1 cellular context compared by ENCODE assay signal in the genomic region with DNA sequence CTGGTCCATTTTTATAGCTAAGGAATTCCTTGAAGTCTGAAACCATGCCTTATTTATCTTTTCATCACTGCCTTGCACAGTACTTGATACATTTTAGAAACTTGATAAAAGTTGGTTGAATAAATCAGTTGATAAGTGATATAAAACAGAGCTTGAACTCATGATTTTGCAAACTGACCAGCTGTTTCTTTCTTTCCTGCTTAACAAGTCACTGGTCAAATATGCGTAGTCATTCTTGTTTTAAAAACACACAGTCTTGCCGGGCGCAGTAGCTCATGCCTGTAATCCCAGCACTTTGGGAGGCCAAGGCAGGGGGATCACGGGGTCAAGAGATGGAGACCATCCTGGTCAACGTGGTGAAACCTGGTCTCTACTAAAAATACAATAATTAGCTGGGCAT.
A peak's percentile ranks its signal among the peaks of the same experiment; 100 is the strongest.
TF ChIP-seq lines count a peak whose summit lies in the region.

No MANE protein-coding gene starts in this region.

TF ChIP-seq in K562, 482 proteins besides CTCF, POLR2A, EP300 and RAD21 (continues in another document):
- TF ChIP-seq RBM22 (IDR thresholded peaks at IDR 0.05; ENCODE audit: low read depth, low read length, poor library complexity, severe bottlenecking) (no peak), HNRNPH1 (optimal IDR thresholded peaks at IDR 0.05; ENCODE audit: low read depth, low read length) (no peak), POLR2H (tag; IDR thresholded peaks at IDR 0.05; ENCODE audit: low read depth) (no peak), JUNB (CRISPR knock-in tag; conservative IDR thresholded peaks at IDR 0.05) (no peak), BACH1 (tag; IDR thresholded peaks at IDR 0.05) (no peak), SREBF2 (CRISPR knock-in tag; IDR thresholded peaks at IDR 0.05) (no peak), NCOA6 (IDR thresholded peaks at IDR 0.05) (no peak), HNRNPUL1 (IDR thresholded peaks at IDR 0.05; ENCODE audit: low read length) (no peak), SMARCC2 (IDR thresholded peaks at IDR 0.05; ENCODE audit: low read depth) (no peak), NFE2L1 (tag; IDR thresholded peaks at IDR 0.05; ENCODE audit: borderline replicate concordance, low read depth) (peak; percentile 60), ZNF316 (IDR thresholded peaks at IDR 0.05) (peak; percentile 86), MEIS2 (IDR thresholded peaks at IDR 0.05; ENCODE audit: partially characterized antibody) (no peak), SP2 (IDR thresholded peaks at IDR 0.05; ENCODE audit: extremely low read depth, low read depth, low read length, poor library complexity, severe bottlenecking) (no peak), DACH1 (IDR thresholded peaks at IDR 0.05; ENCODE audit: partially characterized antibody) (peak; percentile 62), SIX5 (IDR thresholded peaks at IDR 0.05; ENCODE audit: borderline replicate concordance in 1 of 2, insufficient read depth in 1 of 2, low read depth in 1 of 2, low read length in 2 of 2) (no peak), ZNF3 (CRISPR knock-in tag; IDR thresholded peaks at IDR 0.05) (no peak), ZBTB17 (CRISPR knock-in tag; IDR thresholded peaks at IDR 0.05) (no peak), ATF1 (CRISPR knock-in tag; IDR thresholded peaks at IDR 0.05) (no peak), ATF1 (tag; IDR thresholded peaks at IDR 0.05) (peak; percentile 15; the same call in 1 of the 2 replicates), MAFF (IDR thresholded peaks at IDR 0.05; ENCODE audit: low read length) (peak; percentile 31), BDP1 (IDR thresholded peaks at IDR 0.05; ENCODE audit: insufficient read depth, insufficient read length) (no peak), MAFK (IDR thresholded peaks at IDR 0.05; ENCODE audit: low read length) (peak; percentile 41), C11orf30 (IDR thresholded peaks at IDR 0.05; ENCODE audit: low read depth) (peak; percentile 85), ZNF507 (tag; conservative IDR thresholded peaks at IDR 0.05) (no peak), ZNF444 (CRISPR knock-in tag; IDR thresholded peaks at IDR 0.05) (no peak), CHD4 (IDR thresholded peaks at IDR 0.05; ENCODE audit: insufficient read depth, insufficient replicate concordance, low read depth, low read length, poor library complexity, severe bottlenecking) (no peak), TRIM24 (IDR thresholded peaks at IDR 0.05) (no peak), MAFG (tag; conservative IDR thresholded peaks at IDR 0.05) (peak; percentile 92), ZNF431 (CRISPR knock-in tag; IDR thresholded peaks at IDR 0.05) (no peak), FOXJ2 (tag; IDR thresholded peaks at IDR 0.05) (no peak)
- TF ChIP-seq, protein P1, sequence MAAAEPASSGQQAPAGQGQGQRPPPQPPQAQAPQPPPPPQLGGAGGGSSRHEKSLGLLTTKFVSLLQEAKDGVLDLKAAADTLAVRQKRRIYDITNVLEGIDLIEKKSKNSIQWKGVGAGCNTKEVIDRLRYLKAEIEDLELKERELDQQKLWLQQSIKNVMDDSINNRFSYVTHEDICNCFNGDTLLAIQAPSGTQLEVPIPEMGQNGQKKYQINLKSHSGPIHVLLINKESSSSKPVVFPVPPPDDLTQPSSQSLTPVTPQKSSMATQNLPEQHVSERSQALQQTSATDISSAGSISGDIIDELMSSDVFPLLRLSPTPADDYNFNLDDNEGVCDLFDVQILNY (CRISPR knock-in tag; IDR thresholded peaks at IDR 0.05): no peak
- TF ChIP-seq, protein P2, sequence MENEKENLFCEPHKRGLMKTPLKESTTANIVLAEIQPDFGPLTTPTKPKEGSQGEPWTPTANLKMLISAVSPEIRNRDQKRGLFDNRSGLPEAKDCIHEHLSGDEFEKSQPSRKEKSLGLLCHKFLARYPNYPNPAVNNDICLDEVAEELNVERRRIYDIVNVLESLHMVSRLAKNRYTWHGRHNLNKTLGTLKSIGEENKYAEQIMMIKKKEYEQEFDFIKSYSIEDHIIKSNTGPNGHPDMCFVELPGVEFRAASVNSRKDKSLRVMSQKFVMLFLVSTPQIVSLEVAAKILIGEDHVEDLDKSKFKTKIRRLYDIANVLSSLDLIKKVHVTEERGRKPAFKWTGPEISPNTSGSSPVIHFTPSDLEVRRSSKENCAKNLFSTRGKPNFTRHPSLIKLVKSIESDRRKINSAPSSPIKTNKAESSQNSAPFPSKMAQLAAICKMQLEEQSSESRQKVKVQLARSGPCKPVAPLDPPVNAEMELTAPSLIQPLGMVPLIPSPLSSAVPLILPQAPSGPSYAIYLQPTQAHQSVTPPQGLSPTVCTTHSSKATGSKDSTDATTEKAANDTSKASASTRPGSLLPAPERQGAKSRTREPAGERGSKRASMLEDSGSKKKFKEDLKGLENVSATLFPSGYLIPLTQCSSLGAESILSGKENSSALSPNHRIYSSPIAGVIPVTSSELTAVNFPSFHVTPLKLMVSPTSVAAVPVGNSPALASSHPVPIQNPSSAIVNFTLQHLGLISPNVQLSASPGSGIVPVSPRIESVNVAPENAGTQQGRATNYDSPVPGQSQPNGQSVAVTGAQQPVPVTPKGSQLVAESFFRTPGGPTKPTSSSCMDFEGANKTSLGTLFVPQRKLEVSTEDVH (IDR thresholded peaks at IDR 0.05; ENCODE audit: low read depth, partially characterized antibody): no peak
- TF ChIP-seq, protein P3, sequence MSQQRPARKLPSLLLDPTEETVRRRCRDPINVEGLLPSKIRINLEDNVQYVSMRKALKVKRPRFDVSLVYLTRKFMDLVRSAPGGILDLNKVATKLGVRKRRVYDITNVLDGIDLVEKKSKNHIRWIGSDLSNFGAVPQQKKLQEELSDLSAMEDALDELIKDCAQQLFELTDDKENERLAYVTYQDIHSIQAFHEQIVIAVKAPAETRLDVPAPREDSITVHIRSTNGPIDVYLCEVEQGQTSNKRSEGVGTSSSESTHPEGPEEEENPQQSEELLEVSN (IDR thresholded peaks at IDR 0.05; ENCODE audit: borderline replicate concordance in 1 of 2, extremely low read depth in 1 of 2, insufficient read depth in 1 of 2, insufficient read length in 1 of 2, low read depth in 1 of 2, low read length in 1 of 2, poor library complexity in 1 of 2, severe bottlenecking in 1 of 2): no peak
- TF ChIP-seq, protein P4, sequence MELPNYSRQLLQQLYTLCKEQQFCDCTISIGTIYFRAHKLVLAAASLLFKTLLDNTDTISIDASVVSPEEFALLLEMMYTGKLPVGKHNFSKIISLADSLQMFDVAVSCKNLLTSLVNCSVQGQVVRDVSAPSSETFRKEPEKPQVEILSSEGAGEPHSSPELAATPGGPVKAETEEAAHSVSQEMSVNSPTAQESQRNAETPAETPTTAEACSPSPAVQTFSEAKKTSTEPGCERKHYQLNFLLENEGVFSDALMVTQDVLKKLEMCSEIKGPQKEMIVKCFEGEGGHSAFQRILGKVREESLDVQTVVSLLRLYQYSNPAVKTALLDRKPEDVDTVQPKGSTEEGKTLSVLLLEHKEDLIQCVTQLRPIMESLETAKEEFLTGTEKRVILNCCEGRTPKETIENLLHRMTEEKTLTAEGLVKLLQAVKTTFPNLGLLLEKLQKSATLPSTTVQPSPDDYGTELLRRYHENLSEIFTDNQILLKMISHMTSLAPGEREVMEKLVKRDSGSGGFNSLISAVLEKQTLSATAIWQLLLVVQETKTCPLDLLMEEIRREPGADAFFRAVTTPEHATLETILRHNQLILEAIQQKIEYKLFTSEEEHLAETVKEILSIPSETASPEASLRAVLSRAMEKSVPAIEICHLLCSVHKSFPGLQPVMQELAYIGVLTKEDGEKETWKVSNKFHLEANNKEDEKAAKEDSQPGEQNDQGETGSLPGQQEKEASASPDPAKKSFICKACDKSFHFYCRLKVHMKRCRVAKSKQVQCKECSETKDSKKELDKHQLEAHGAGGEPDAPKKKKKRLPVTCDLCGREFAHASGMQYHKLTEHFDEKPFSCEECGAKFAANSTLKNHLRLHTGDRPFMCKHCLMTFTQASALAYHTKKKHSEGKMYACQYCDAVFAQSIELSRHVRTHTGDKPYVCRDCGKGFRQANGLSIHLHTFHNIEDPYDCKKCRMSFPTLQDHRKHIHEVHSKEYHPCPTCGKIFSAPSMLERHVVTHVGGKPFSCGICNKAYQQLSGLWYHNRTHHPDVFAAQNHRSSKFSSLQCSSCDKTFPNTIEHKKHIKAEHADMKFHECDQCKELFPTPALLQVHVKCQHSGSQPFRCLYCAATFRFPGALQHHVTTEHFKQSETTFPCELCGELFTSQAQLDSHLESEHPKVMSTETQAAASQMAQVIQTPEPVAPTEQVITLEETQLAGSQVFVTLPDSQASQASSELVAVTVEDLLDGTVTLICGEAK (IDR thresholded peaks at IDR 0.05): no peak
- TF ChIP-seq, protein P4 (CRISPR knock-in tag; IDR thresholded peaks at IDR 0.05): no peak
- TF ChIP-seq, protein P5, sequence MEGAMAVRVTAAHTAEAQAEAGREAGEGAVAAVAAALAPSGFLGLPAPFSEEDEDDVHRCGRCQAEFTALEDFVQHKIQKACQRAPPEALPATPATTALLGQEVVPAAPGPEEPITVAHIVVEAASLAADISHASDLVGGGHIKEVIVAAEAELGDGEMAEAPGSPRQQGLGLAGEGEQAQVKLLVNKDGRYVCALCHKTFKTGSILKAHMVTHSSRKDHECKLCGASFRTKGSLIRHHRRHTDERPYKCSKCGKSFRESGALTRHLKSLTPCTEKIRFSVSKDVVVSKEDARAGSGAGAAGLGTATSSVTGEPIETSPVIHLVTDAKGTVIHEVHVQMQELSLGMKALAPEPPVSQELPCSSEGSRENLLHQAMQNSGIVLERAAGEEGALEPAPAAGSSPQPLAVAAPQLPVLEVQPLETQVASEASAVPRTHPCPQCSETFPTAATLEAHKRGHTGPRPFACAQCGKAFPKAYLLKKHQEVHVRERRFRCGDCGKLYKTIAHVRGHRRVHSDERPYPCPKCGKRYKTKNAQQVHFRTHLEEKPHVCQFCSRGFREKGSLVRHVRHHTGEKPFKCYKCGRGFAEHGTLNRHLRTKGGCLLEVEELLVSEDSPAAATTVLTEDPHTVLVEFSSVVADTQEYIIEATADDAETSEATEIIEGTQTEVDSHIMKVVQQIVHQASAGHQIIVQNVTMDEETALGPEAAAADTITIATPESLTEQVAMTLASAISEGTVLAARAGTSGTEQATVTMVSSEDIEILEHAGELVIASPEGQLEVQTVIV (CRISPR knock-in tag; IDR thresholded peaks at IDR 0.05; ENCODE audit: borderline replicate concordance): no peak
- TF ChIP-seq, protein P6, sequence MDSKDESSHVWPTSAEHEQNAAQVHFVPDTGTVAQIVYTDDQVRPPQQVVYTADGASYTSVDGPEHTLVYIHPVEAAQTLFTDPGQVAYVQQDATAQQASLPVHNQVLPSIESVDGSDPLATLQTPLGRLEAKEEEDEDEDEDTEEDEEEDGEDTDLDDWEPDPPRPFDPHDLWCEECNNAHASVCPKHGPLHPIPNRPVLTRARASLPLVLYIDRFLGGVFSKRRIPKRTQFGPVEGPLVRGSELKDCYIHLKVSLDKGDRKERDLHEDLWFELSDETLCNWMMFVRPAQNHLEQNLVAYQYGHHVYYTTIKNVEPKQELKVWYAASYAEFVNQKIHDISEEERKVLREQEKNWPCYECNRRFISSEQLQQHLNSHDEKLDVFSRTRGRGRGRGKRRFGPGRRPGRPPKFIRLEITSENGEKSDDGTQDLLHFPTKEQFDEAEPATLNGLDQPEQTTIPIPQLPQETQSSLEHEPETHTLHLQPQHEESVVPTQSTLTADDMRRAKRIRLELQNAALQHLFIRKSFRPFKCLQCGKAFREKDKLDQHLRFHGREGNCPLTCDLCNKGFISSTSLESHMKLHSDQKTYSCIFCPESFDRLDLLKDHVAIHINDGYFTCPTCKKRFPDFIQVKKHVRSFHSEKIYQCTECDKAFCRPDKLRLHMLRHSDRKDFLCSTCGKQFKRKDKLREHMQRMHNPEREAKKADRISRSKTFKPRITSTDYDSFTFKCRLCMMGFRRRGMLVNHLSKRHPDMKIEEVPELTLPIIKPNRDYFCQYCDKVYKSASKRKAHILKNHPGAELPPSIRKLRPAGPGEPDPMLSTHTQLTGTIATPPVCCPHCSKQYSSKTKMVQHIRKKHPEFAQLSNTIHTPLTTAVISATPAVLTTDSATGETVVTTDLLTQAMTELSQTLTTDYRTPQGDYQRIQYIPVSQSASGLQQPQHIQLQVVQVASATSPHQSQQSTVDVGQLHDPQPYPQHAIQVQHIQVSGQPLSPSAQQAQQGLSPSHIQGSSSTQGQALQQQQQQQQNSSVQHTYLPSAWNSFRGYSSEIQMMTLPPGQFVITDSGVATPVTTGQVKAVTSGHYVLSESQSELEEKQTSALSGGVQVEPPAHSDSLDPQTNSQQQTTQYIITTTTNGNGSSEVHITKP (IDR thresholded peaks at IDR 0.05; ENCODE audit: partially characterized antibody): no peak
- TF ChIP-seq, protein P7, sequence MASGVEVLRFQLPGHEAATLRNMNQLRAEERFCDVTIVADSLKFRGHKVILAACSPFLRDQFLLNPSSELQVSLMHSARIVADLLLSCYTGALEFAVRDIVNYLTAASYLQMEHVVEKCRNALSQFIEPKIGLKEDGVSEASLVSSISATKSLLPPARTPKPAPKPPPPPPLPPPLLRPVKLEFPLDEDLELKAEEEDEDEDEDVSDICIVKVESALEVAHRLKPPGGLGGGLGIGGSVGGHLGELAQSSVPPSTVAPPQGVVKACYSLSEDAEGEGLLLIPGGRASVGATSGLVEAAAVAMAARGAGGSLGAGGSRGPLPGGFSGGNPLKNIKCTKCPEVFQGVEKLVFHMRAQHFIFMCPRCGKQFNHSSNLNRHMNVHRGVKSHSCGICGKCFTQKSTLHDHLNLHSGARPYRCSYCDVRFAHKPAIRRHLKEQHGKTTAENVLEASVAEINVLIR (CRISPR knock-in tag; IDR thresholded peaks at IDR 0.05): no peak
